23 cellular contexts compared by ENCODE assay signal in genomic region chr1:98391175-98391574, GRCh38.
"Had no signal": no experiment of that assay in that cellular context is flagged by ENCODE, and none has a peak within 500 bp of the region (broad histone marks: within the 10 kb centered on the region; RNA-seq: fewer than 3 reads in every experiment).

No MANE protein-coding gene starts in this region.

- H3K27ac Mint-ChIP-seq: mesothelial cell of epicardium; naive thymus-derived CD4-positive, alpha-beta T cell; progenitor cell of endocrine pancreas; stimulated activated effector memory CD8-positive, alpha-beta T cell treated with anti-CD3 and anti-CD28 coated beads, Interleukin-12 subunit alpha, Interleukin-12 subunit beta, amount 100 ng/mL, for 72 hours; stimulated activated naive CD8-positive, alpha-beta T cell treated with anti-CD3 and anti-CD28 coated beads, Interleukin-15, Interleukin-2, amounts not matched to agents 100 ng/mL and 50 ng/mL, for 24 hours had no signal

- ATAC-seq: left cardiac atrium; left lung; lower lobe of right lung; naive thymus-derived CD4-positive, alpha-beta T cell; natural killer cell treated with Interleukin-12 subunit alpha and Interleukin-12 subunit beta and Interleukin-15 and Interleukin-18, amount 100 ng/mL, for 72 hours; right lobe of liver; stimulated activated effector memory CD8-positive, alpha-beta T cell treated with anti-CD3 and anti-CD28 coated beads, Interleukin-12 subunit alpha, Interleukin-12 subunit beta, amount 100 ng/mL, for 72 hours; upper lobe of right lung had no signal

- H3K27me3 Mint-ChIP-seq: naive thymus-derived CD4-positive, alpha-beta T cell; natural killer cell treated with Interleukin-12 subunit alpha and Interleukin-12 subunit beta and Interleukin-15 and Interleukin-18, amount 100 ng/mL, for 72 hours; progenitor cell of endocrine pancreas; stimulated activated naive CD8-positive, alpha-beta T cell treated with anti-CD3 and anti-CD28 coated beads, Interleukin-15, Interleukin-2, amounts not matched to agents 100 ng/mL and 50 ng/mL, for 24 hours had no signal

- DNase-seq: hippocampal formation; kidney glomerular epithelial cell; left cardiac atrium; left lung; lower lobe of right lung; mesendoderm; naive thymus-derived CD4-positive, alpha-beta T cell; ovary; right lobe of liver; spleen; stimulated activated CD4-positive, alpha-beta T cell treated with anti-CD3 and anti-CD28 coated beads, Interleukin-4, amount 100 ng/mL, for 24 hours; stimulated activated naive CD4-positive, alpha-beta T cell; tibial artery; trophoblast cell; upper lobe of right lung had no signal

- H3K36me3 Mint-ChIP-seq: mesothelial cell of epicardium; stimulated activated effector memory CD8-positive, alpha-beta T cell treated with anti-CD3 and anti-CD28 coated beads, Interleukin-12 subunit alpha, Interleukin-12 subunit beta, amount 100 ng/mL, for 72 hours had no signal

- H3K4me1 ChIP-seq: lower lobe of right lung, right atrium auricular region, right lobe of liver, tibial artery had no signal

- H3K4me3 ChIP-seq: left lung, lower lobe of right lung, ovary, right atrium auricular region, right lobe of liver, spleen, suprapubic skin, thoracic aorta, tibial artery, upper lobe of right lung had no signal

- H3K27me3 ChIP-seq: left lung, ovary, right atrium auricular region, right lobe of liver, spleen, suprapubic skin, tibial artery, upper lobe of right lung had no signal

- H3K36me3 ChIP-seq: left lung, lower lobe of right lung, ovary, right atrium auricular region, right lobe of liver, spleen, suprapubic skin, thoracic aorta, tibial artery, upper lobe of right lung had no signal

- H3K27ac ChIP-seq: left lung, lower lobe of right lung, ovary, right atrium auricular region, right lobe of liver, spleen, suprapubic skin, thoracic aorta, tibial artery, upper lobe of right lung had no signal

- H3K9me3 Mint-ChIP-seq: mesothelial cell of epicardium; stimulated activated effector memory CD8-positive, alpha-beta T cell treated with anti-CD3 and anti-CD28 coated beads, Interleukin-12 subunit alpha, Interleukin-12 subunit beta, amount 100 ng/mL, for 72 hours; stimulated activated naive CD8-positive, alpha-beta T cell treated with anti-CD3 and anti-CD28 coated beads, Interleukin-15, Interleukin-2, amounts not matched to agents 100 ng/mL and 50 ng/mL, for 24 hours had no signal

- H3K4me3 Mint-ChIP-seq: mesothelial cell of epicardium; naive thymus-derived CD4-positive, alpha-beta T cell; natural killer cell treated with Interleukin-12 subunit alpha and Interleukin-12 subunit beta and Interleukin-15 and Interleukin-18, amount 100 ng/mL, for 72 hours; stimulated activated effector memory CD8-positive, alpha-beta T cell treated with anti-CD3 and anti-CD28 coated beads, Interleukin-12 subunit alpha, Interleukin-12 subunit beta, amount 100 ng/mL, for 72 hours; stimulated activated naive CD8-positive, alpha-beta T cell treated with anti-CD3 and anti-CD28 coated beads, Interleukin-15, Interleukin-2, amounts not matched to agents 100 ng/mL and 50 ng/mL, for 24 hours had no signal

- H3K9me3 ChIP-seq: left lung, lower lobe of right lung, ovary, right atrium auricular region, right lobe of liver, spleen, suprapubic skin, thoracic aorta, tibial artery, upper lobe of right lung had no signal
